27 cellular contexts compared by ENCODE assay signal in the genomic region with DNA sequence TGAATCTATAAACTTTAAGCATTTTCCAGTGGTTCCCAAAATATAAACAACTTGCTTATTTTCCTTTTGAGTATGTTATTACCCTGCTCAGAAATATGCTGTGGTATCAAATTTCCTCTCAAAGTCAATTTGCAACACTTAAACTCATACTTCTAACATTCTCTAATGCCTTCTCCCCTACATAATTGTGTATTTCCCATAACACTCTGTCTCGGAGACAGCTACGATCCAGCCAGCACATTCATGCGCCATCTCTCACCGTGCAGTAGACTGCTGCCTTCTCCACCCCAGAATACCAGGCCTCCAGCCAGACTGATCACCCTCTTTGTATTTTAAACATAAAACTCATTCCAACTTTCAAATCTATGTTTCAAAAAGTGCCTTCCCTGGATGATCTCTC. TPM values are rescaled to one million over a fixed set of nuclear protein-coding genes. Genes with fewer than 3 reads are reported as not detected.
A peak's percentile ranks its signal among the peaks of the same experiment; 100 is the strongest.
DNase-seq lines count a peak whose midpoint lies in the region; ATAC-seq and TF ChIP-seq lines count a peak whose summit lies in the region.
"Had no signal": no experiment of that assay in that cellular context is flagged by ENCODE, and none has a peak within 500 bp of the region (broad histone marks: within the 10 kb centered on the region; RNA-seq: fewer than 3 reads in every experiment).

No MANE protein-coding gene starts in this region.

- DNase-seq in right cardiac atrium (no peak), left ventricle myocardium inferior (no peak), adipocyte (ENCODE audit: low read depth) (peak; percentile 56), fibroblast of the aortic adventitia (ENCODE audit: low read depth) (peak; percentile 36), COLO668 (lab: John Stamatoyannopoulos, UW; ENCODE audit: unreplicated experiment) (no peak)
- DNase-seq in activated naive CD4-positive, alpha-beta T cell treated with anti-CD3 and anti-CD28 coated beads, Interleukin-2, amount 50 U/mL, for 72 hours (ENCODE audit: low spot score in 2 of 2): no peak
- DNase-seq: activated CD4-positive, alpha-beta T cell treated with anti-CD3 and anti-CD28 coated beads for 48 hours; activated naive CD4-positive, alpha-beta T cell; activated T-cell treated with anti-CD3 and anti-CD28 coated beads, Interleukin-2, amount 50 U/mL, for 48 hours; dermis blood vessel endothelial cell; GOT3; heart right ventricle; MV-4-11; NCI-H2029; NCI-H446; OCI-M1; small intestine; stimulated activated CD4-positive, alpha-beta T cell treated with anti-CD3 and anti-CD28 coated beads, Interleukin-1b, Interleukin-23, amount 100 ng/mL, for 48 hours had no signal

- H3K4me1 ChIP-seq in right cardiac atrium (ENCODE audit: control insufficient read depth, insufficient read depth, low read length) (no peaks in the 10 kb centered on the region), left ventricle myocardium inferior (no peaks in the 10 kb centered on the region), adipocyte (ENCODE audit: control insufficient read depth, insufficient read depth, low read length) (peaks cover 18% of the 10 kb centered on the region)
- H3K4me1 ChIP-seq: A549, heart right ventricle had no signal

- 62% methylated on average over 4 of the region's 4 CpGs for WGBS in right cardiac atrium

- no peak overlapping the region for H3K27ac ChIP-seq in right cardiac atrium (ENCODE audit: low read length)
- no peak overlapping the region for H3K27ac ChIP-seq in left ventricle myocardium inferior (replicated peaks)
- H3K27ac ChIP-seq: A549, C4-2B, heart right ventricle, VCaP had no signal

- TF ChIP-seq CTCF in left ventricle myocardium inferior (IDR thresholded peaks at IDR 0.05; ENCODE audit: borderline replicate concordance) (no peak), fibroblast of the aortic adventitia (IDR thresholded peaks at IDR 0.05; ENCODE audit: insufficient read depth, low read length) (no peak)

- H3K4me3 ChIP-seq in right cardiac atrium (ENCODE audit: low read length) (no peak overlapping the region), left ventricle myocardium inferior (no peak overlapping the region), adipocyte (ENCODE audit: low read length) (no peak overlapping the region), fibroblast of the aortic adventitia (ENCODE audit: low read depth, low read length) (no peak overlapping the region)
- H3K4me3 ChIP-seq: A549, heart right ventricle had no signal

- intact Hi-C loops in right cardiac atrium (cut with DNase I): loop anchor here in 2 of 4 donors (10.0 kb wide), 2 partner anchors 285 to 365 kb away; no protein-coding TSS in a partner anchor
- intact Hi-C loops in left ventricle myocardium inferior (cut with micrococcal nuclease): no loop called here

- no peaks in the 10 kb centered on the region for H3K9me3 Mint-ChIP-seq in activated naive CD4-positive, alpha-beta T cell treated with anti-CD3 and anti-CD28 coated beads, Interleukin-2, amount 50 U/mL, for 72 hours
- H3K9me3 Mint-ChIP-seq: memory B cell; T-helper 2 cell treated with Interferon-gamma antibody and Interleukin-4, amounts not matched to agents 5 μg/mL and 100 μg/mL, for 36 hours; type B pancreatic cell had no signal

- no peak overlapping the region for H3K27ac Mint-ChIP-seq in activated naive CD4-positive, alpha-beta T cell treated with anti-CD3 and anti-CD28 coated beads, Interleukin-2, amount 50 U/mL, for 72 hours
- H3K27ac Mint-ChIP-seq: memory B cell; T-helper 2 cell treated with Interferon-gamma antibody and Interleukin-4, amounts not matched to agents 5 μg/mL and 100 μg/mL, for 36 hours; type B pancreatic cell had no signal

- no peaks in the 10 kb centered on the region for H3K36me3 ChIP-seq in left ventricle myocardium inferior
- H3K36me3 ChIP-seq in adipocyte (ENCODE audit: control insufficient read depth, insufficient read depth, low read length, severe bottlenecking): no peaks in the 10 kb centered on the region
- H3K36me3 ChIP-seq: heart right ventricle had no signal

- H3K9me3 ChIP-seq in right cardiac atrium (ENCODE audit: control insufficient read depth, low read length) (no peaks in the 10 kb centered on the region), left ventricle myocardium inferior (replicated peaks) (no peaks in the 10 kb centered on the region), adipocyte (ENCODE audit: control insufficient read depth, low read length) (no peaks in the 10 kb centered on the region)
- H3K9me3 ChIP-seq: A549, heart right ventricle had no signal

- no peak overlapping the region for H3K9ac ChIP-seq in adipocyte (ENCODE audit: low read length)

- H3K27me3 ChIP-seq in right cardiac atrium (ENCODE audit: control insufficient read depth, insufficient read depth) (no peaks in the 10 kb centered on the region), left ventricle myocardium inferior (ENCODE audit: low read depth) (peaks cover 22% of the 10 kb centered on the region), adipocyte (replicated peaks; ENCODE audit: control insufficient read depth, insufficient read depth, low read length) (peaks cover 24% of the 10 kb centered on the region)

- no peaks in the 10 kb centered on the region for H3K36me3 Mint-ChIP-seq in activated naive CD4-positive, alpha-beta T cell treated with anti-CD3 and anti-CD28 coated beads, Interleukin-2, amount 50 U/mL, for 72 hours
- H3K36me3 Mint-ChIP-seq: memory B cell, type B pancreatic cell had no signal

- ATAC-seq in right cardiac atrium (peak; percentile 43 to 64), HG03097 (IDR thresholded peaks at IDR 0.05; ENCODE audit: low FRiP score, unreplicated experiment) (no peak), GM19324 (IDR thresholded peaks at IDR 0.05; ENCODE audit: low FRiP score, unreplicated experiment) (no peak)
- ATAC-seq in activated naive CD4-positive, alpha-beta T cell treated with anti-CD3 and anti-CD28 coated beads, Interleukin-2, amount 50 U/mL, for 72 hours: no peak
- ATAC-seq: A549 had no signal

RNA-seq across cellular contexts. Expression of gene TIMM21, which starts 41.8 kb away (rescaled TPM):
- 100 to 1,000 TPM in 3 of 4 donors, 10 to 100 TPM in 1; 73.9 to 153 (median 115) TPM for total RNA-seq in right cardiac atrium
- 109 TPM for polyA plus RNA-seq in right cardiac atrium
- total RNA-seq in left ventricle myocardium inferior: 172 TPM
- 6.5 and 34.5 TPM in 2 replicates for total RNA-seq in fibroblast of the aortic adventitia (ENCODE audit: low replicate concordance)
- 10 to 100 TPM; 61.0 TPM for total RNA-seq in activated naive CD4-positive, alpha-beta T cell treated with anti-CD3 and anti-CD28 coated beads, Interleukin-2, amount 50 U/mL, for 72 hours

RNA-seq across cellular contexts. Expression of gene FBXO15, which starts 42.5 kb away (rescaled TPM):
- 1 to 10 TPM in 1 of 4 donors, under 1 TPM in 2, not detected in 1; 0.43 to 1.1 (median 0.57) TPM for total RNA-seq in right cardiac atrium
- 0.43 TPM for polyA plus RNA-seq in right cardiac atrium
- total RNA-seq in left ventricle myocardium inferior: not detected
- total RNA-seq in fibroblast of the aortic adventitia (ENCODE audit: low replicate concordance): 0.27 and 0.49 TPM in 2 replicates
- total RNA-seq in activated naive CD4-positive, alpha-beta T cell treated with anti-CD3 and anti-CD28 coated beads, Interleukin-2, amount 50 U/mL, for 72 hours: 1 to 10 TPM; 1.2 to 4.8 TPM
- total RNA-seq: pulmonary artery endothelial cell had no signal

Comparison
In these comparisons a context has a peak if more than half of its experiments do, and no peak if none do; other contexts are left out.
1. ATAC-seq: peak in right cardiac atrium (2 of 2); none in HG03097 (single experiment), activated naive CD4-positive, alpha-beta T cell treated with anti-CD3 and anti-CD28 coated beads, Interleukin-2, amount 50 U/mL, for 72 hours (0 of 2) and GM19324 (single experiment).
2. DNase-seq: peak in adipocyte (single experiment) and fibroblast of the aortic adventitia (single experiment); none in right cardiac atrium (0 of 3), left ventricle myocardium inferior (single experiment), COLO668 (single experiment) and activated naive CD4-positive, alpha-beta T cell treated with anti-CD3 and anti-CD28 coated beads, Interleukin-2, amount 50 U/mL, for 72 hours (0 of 2).